19 cellular contexts compared by ENCODE assay signal in genomic region chr3:81740731-81741130, GRCh38. TPM values are rescaled to one million over a fixed set of nuclear protein-coding genes. Genes with fewer than 3 reads are reported as not detected.
DNase-seq lines count a peak whose midpoint lies in the region; ATAC-seq, FAIRE-seq and TF ChIP-seq lines count a peak whose summit lies in the region.
"Had no signal": no experiment of that assay in that cellular context is flagged by ENCODE, and none has a peak within 500 bp of the region (broad histone marks: within the 10 kb centered on the region; RNA-seq: fewer than 3 reads in every experiment).

No MANE protein-coding gene starts in this region.

- no peaks in the 10 kb centered on the region for H3K36me3 Mint-ChIP-seq in astrocyte (ENCODE audit: low read depth, unreplicated experiment)
- H3K36me3 Mint-ChIP-seq: mesothelial cell of epicardium had no signal

- H3K27me3 ChIP-seq in astrocyte (ENCODE audit: insufficient read depth, low read length) (no peaks in the 10 kb centered on the region), psoas muscle (ENCODE audit: insufficient read depth in 3 of 3, low read length in 2 of 3) (no peaks in the 10 kb centered on the region)
- H3K27me3 ChIP-seq: Peyer's patch had no signal

- peaks cover 53% of the 10 kb centered on the region for H3K79me2 ChIP-seq in astrocyte (ENCODE audit: insufficient read depth, low read length)

- WGBS in psoas muscle, 3 donors = 25 to 44% (median 38%) methylated on average over 1 of the region's 1 CpG

- peaks cover 42% of the 10 kb centered on the region for H3K4me1 Mint-ChIP-seq in astrocyte (ENCODE audit: low read depth, unreplicated experiment)
- H3K4me1 Mint-ChIP-seq: activated naive CD4-positive, alpha-beta T cell treated with anti-CD3 and anti-CD28 coated beads, Interleukin-2, amount 10 ng/mL, durations not matched to agents 7 days and 5 days; CD4-positive, alpha-beta memory T cell had no signal

- H3K4me3 ChIP-seq in astrocyte (ENCODE audit: insufficient read depth, low read depth, low read length) = no peak overlapping the region
- peak overlapping the region; percentile 56 for H3K4me3 ChIP-seq in psoas muscle
- H3K4me3 ChIP-seq: Peyer's patch, SK-N-MC had no signal

- H3K9me3 Mint-ChIP-seq in astrocyte (ENCODE audit: unreplicated experiment) = no peaks in the 10 kb centered on the region
- H3K9me3 Mint-ChIP-seq: activated naive CD4-positive, alpha-beta T cell treated with anti-CD3 and anti-CD28 coated beads, Interleukin-2, amount 10 ng/mL, durations not matched to agents 7 days and 5 days had no signal

- intact Hi-C loops in psoas muscle (cut with DNase I) = no loop called here

- H3K27me3 Mint-ChIP-seq in astrocyte (ENCODE audit: low read depth, unreplicated experiment) = no peaks in the 10 kb centered on the region
- H3K27me3 Mint-ChIP-seq: activated naive CD4-positive, alpha-beta T cell treated with anti-CD3 and anti-CD28 coated beads, Interleukin-2, amount 10 ng/mL, durations not matched to agents 7 days and 5 days; CD4-positive, alpha-beta memory T cell had no signal

- no peaks in the 10 kb centered on the region for H3K36me3 ChIP-seq in astrocyte (ENCODE audit: insufficient read depth, low read length)
- no peaks in the 10 kb centered on the region for H3K36me3 ChIP-seq in psoas muscle (ENCODE audit: insufficient read depth in 1 of 2, low read depth in 1 of 2)
- H3K36me3 ChIP-seq: Peyer's patch had no signal

- no peak overlapping the region for H3K4me3 Mint-ChIP-seq in astrocyte (ENCODE audit: unreplicated experiment)
- H3K4me3 Mint-ChIP-seq: activated naive CD4-positive, alpha-beta T cell treated with anti-CD3 and anti-CD28 coated beads, Interleukin-2, amount 10 ng/mL, durations not matched to agents 7 days and 5 days; CD4-positive, alpha-beta memory T cell; mesothelial cell of epicardium had no signal

- H3K27ac Mint-ChIP-seq in astrocyte (ENCODE audit: unreplicated experiment) = peak overlapping the region; percentile 23
- H3K27ac Mint-ChIP-seq: activated naive CD4-positive, alpha-beta T cell treated with anti-CD3 and anti-CD28 coated beads, Interleukin-2, amount 10 ng/mL, durations not matched to agents 7 days and 5 days; CD4-positive, alpha-beta memory T cell; mesothelial cell of epicardium had no signal

- H2AFZ ChIP-seq in astrocyte (ENCODE audit: low read depth, low read length) = no peak overlapping the region

- ATAC-seq in HG02678 (IDR thresholded peaks at IDR 0.05; ENCODE audit: unreplicated experiment) (peak; percentile 53), psoas muscle (no peak), HG02970 (IDR thresholded peaks at IDR 0.05; ENCODE audit: low FRiP score, unreplicated experiment) (no peak)

- H3K27ac ChIP-seq in astrocyte (ENCODE audit: low read depth, low read length) (peak overlapping the region; percentile 65), psoas muscle (peak overlapping the region; percentile 89)
- H3K27ac ChIP-seq: Peyer's patch, SK-N-MC had no signal

- FAIRE-seq in GM18507 (lab: Jason Lieb, UNC) = peak; percentile 67
- FAIRE-seq in astrocyte (lab: Jason Lieb, UNC) = no peak
- FAIRE-seq: frontal cortex had no signal

- TF ChIP-seq CTCF in astrocyte (IDR thresholded peaks at IDR 0.05; ENCODE audit: insufficient read depth, low read depth, low read length) (no peak), psoas muscle (IDR thresholded peaks at IDR 0.05) (no peak)

- H3K9ac ChIP-seq in astrocyte (ENCODE audit: low read length) = peak overlapping the region; percentile 21

- no peaks in the 10 kb centered on the region for H4K20me1 ChIP-seq in astrocyte (ENCODE audit: insufficient read depth, low read length)

- H3K4me1 ChIP-seq in astrocyte (ENCODE audit: insufficient read depth, low read length) (peaks cover 48% of the 10 kb centered on the region), psoas muscle (peaks cover 58% of the 10 kb centered on the region)

- peak overlapping the region; percentile 42 for H3K4me2 ChIP-seq in astrocyte (ENCODE audit: low read length)

- no peak for DNase-seq in GM18507 (ENCODE audit: extremely low spot score, insufficient read length, low read depth)
- DNase-seq in astrocyte (ENCODE audit: low read depth) = no peak
- DNase-seq in psoas muscle = no peak
- DNase-seq in DMS 273 treated with DMSO at 0.1 percent for 48 hours (lab: John Stamatoyannopoulos, UW) = no peak
- DNase-seq in cerebellar nuclear complex (lab: John Stamatoyannopoulos, UW) = no peak
- no peak for DNase-seq in HuH-7 (ENCODE audit: low spot score)
- DNase-seq: activated CD4-positive, CD25-positive, alpha-beta regulatory T cell treated with anti-CD3 and anti-CD28 coated beads, Interleukin-2, amount 50 U/mL, for 72 hours; activated naive CD4-positive, alpha-beta T cell treated with anti-CD3 and anti-CD28 coated beads, Interleukin-2, amount 10 ng/mL, durations not matched to agents 7 days and 5 days; activated T-cell treated with anti-CD3 and anti-CD28 coated beads, Interleukin-2, amount 50 U/mL, for 48 hours; CD4-positive, alpha-beta memory T cell; NCI-H187 treated with DMSO at 0.1 percent for 48 hours; Peyer's patch; stimulated activated CD8-positive, alpha-beta memory T cell treated with anti-CD3 and anti-CD28 coated beads, Interleukin-4, amount 100 ng/mL, for 48 hours; substantia nigra had no signal

- H3K9me3 ChIP-seq in astrocyte (ENCODE audit: insufficient read depth, low read depth, low read length) = no peaks in the 10 kb centered on the region
- no peaks in the 10 kb centered on the region for H3K9me3 ChIP-seq in psoas muscle
- H3K9me3 ChIP-seq: Peyer's patch had no signal

RNA-seq across cellular contexts. Expression of gene GBE1, which starts 20.7 kb away (rescaled TPM):
- 58.6 and 60.3 TPM in 2 replicates for total RNA-seq in astrocyte
- total RNA-seq in psoas muscle = 100 to 1,000 TPM in 3 of 4 donors, 10 to 100 TPM in 1; 99.7 to 261 (median 185) TPM
- polyA plus RNA-seq in psoas muscle = 100 to 1,000 TPM; 112 to 290 (median 198) TPM
